1 cellular context compared by ENCODE assay signal in genomic region chr2:237408280-237408679, GRCh38.
TF ChIP-seq lines count a peak whose summit lies in the region.

No MANE protein-coding gene starts in this region.

TF ChIP-seq in GM23338, 12 proteins besides CTCF, POLR2A, EP300 and RAD21 (continued from another document):
- TF ChIP-seq ZNF462 (CRISPR knock-in tag; IDR thresholded peaks at IDR 0.05) (no peak), POLR2AphosphoS5 (IDR thresholded peaks at IDR 0.05; ENCODE audit: low read depth) (no peak)
TF ChIP-seq in GM23338: peak in this region for 0.
